In genomic region chr19:15379083-15379995, GRCh38 we compare ENCODE assay signal across 8 cellular contexts.
DNase-seq lines count a peak whose midpoint lies in the region; ATAC-seq and TF ChIP-seq lines count a peak whose summit lies in the region.

Gene AKAP8, minus strand, starts transcription at chr19:15379787. Its CDS starts 56 bp downstream, at chr19:15379731.

- peak; percentile 74 for ATAC-seq in GM19395 (IDR thresholded peaks at IDR 0.05; ENCODE audit: unreplicated experiment)
- ATAC-seq in HG03558 (IDR thresholded peaks at IDR 0.05; ENCODE audit: extremely low read depth, unreplicated experiment), result peak; percentile 58

- H3K27ac ChIP-seq in C4-2B, result peak within 1 kb of the TSS; percentile 99

- TF ChIP-seq CTCF in C4-2B (conservative IDR thresholded peaks at IDR 0.05), result no peak

- DNase-seq in NCI-H748 (lab: John Stamatoyannopoulos, UW; ENCODE audit: unreplicated experiment) (peak; percentile 95), cortex of kidney (lab: John Stamatoyannopoulos, UW) (peak; percentile 84), left kidney (ENCODE audit: low read depth, low spot score) (peak; percentile 99)
- peak; percentile 97 for DNase-seq in activated CD4-positive, alpha-beta T cell treated with anti-CD3 and anti-CD28 coated beads, Interleukin-2, amount 50 U/mL, for 1 hour
- peak; percentile 98 for DNase-seq in stimulated activated CD4-positive, alpha-beta T cell treated with anti-CD3 and anti-CD28 coated beads, Interleukin-1b, Interleukin-23, amount 100 ng/mL, for 48 hours

Comparison
In these comparisons a context has a peak if more than half of its experiments do, and no peak if none do; other contexts are left out.
1. Peak in every context shown above with its lines: DNase-seq, ATAC-seq and H3K27ac ChIP-seq.